1 cellular context compared by ENCODE assay signal in the genomic region with DNA sequence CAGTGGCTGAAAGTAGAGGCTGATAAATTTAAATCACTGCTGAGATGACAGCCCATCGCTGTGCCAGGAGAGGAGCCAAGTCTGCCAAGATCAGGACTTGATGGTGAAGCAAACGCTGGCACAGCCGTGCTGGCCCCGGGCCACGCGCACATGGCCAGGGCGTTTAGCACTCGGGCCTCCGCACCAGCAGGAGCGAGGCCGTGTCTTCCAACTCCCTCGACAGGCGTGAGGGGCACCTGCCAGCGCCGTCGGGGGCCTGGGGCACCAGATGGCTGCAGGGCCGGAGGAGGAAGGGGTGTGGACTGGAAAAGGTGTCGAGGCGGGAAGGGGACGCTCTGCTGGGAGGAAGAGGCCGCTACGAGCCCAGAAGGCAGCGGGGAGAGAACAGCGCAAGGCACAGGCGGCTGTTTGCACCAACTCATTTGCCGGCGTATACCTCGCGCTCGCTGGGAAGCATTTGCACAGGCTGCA.
TF ChIP-seq lines count a peak whose summit lies in the region.

No MANE protein-coding gene starts in this region.

TF ChIP-seq in H1, 55 proteins besides CTCF, POLR2A, EP300 and RAD21:
- TF ChIP-seq, protein P1, sequence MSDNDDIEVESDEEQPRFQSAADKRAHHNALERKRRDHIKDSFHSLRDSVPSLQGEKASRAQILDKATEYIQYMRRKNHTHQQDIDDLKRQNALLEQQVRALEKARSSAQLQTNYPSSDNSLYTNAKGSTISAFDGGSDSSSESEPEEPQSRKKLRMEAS (IDR thresholded peaks at IDR 0.05), result 0 out of 2 replicates have a peak, but pooled peaks have one; percentile 22
- TF ChIP-seq JUN (IDR thresholded peaks at IDR 0.05; ENCODE audit: low read depth, low read length), result no peak
- TF ChIP-seq, protein P2, sequence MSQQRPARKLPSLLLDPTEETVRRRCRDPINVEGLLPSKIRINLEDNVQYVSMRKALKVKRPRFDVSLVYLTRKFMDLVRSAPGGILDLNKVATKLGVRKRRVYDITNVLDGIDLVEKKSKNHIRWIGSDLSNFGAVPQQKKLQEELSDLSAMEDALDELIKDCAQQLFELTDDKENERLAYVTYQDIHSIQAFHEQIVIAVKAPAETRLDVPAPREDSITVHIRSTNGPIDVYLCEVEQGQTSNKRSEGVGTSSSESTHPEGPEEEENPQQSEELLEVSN (IDR thresholded peaks at IDR 0.05), result peak; percentile 74
